In the genomic region with DNA sequence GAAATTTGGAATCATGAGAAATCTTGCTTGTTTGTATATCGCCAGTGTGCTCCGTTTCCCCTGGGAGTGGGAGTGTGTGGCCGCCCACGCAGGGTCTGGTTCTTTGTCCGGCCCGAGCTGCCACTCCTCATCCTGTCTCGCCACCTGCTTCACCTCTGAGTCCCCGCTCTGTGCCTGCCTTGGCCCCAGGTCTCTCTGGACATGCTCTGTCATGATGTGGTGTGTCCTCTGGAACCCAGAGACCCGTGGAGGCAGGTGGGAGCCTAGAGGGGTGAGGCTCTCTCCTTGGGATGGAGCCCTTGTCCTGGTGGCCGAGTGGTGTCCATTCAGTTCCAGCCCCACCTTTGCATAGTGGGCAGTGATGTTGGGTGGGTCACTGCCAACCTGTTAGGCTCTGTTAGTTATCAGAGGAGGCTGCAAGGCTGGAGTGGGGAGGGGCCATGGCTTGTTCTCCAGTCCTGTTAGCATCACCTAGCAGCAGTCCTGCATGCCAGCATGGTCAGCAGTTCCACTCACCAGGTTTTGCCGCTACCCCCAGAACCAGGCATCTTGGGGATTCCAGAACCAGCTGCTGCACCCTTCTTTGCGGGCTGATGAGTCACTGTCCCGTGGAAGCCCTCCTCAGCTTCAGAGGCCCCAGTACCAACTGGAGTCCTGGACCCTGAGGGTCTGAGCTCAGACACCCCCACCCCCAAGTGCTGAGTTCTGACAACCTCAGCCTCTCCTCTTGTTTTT, we compare ENCODE assay signal across 15 cellular contexts.
DNase-seq lines count a peak whose midpoint lies in the region; ATAC-seq and TF ChIP-seq lines count a peak whose summit lies in the region.
"Had no signal": no experiment of that assay in that cellular context is flagged by ENCODE, and none has a peak within 500 bp of the region (broad histone marks: within the 10 kb centered on the region; RNA-seq: fewer than 3 reads in every experiment).

No MANE protein-coding gene starts in this region.

- H2BK120ac ChIP-seq in neuronal stem cell (ENCODE audit: low read depth, low read length): no peak overlapping the region

- no peak overlapping the region for H4K8ac ChIP-seq in neuronal stem cell (ENCODE audit: low read depth, low read length)

- H2BK12ac ChIP-seq in neuronal stem cell (ENCODE audit: low read length): no peak overlapping the region

- H3K9ac ChIP-seq in neuronal stem cell (ENCODE audit: low read depth, low read length, poor library complexity): peak overlapping the region; percentile 53
- H3K9ac ChIP-seq: GM23248 had no signal

- peaks cover 2% of the 10 kb centered on the region for H3K79me1 ChIP-seq in neuronal stem cell (ENCODE audit: low read depth, low read length)

- peak; percentile 3 for DNase-seq in RPMI7951 (ENCODE audit: low read depth)
- DNase-seq in neuronal stem cell (ENCODE audit: low spot score): no peak
- DNase-seq in psoas muscle: no peak
- DNase-seq in type B pancreatic cell (ENCODE audit: extremely low spot score, unreplicated experiment): no peak
- DNase-seq in LoVo (ENCODE audit: low spot score): no peak
- DNase-seq: Calu3; CD8-positive, alpha-beta T cell; DMS79 treated with DMSO at 0.1 percent for 48 hours; GM23248; IMR-90 had no signal

- intact Hi-C loops in psoas muscle (cut with DNase I): no loop called here

- peak overlapping the region; percentile 61 for H2BK5ac ChIP-seq in neuronal stem cell (ENCODE audit: low read length)

- peak overlapping the region; percentile 32 for H4K91ac ChIP-seq in neuronal stem cell (ENCODE audit: low read depth, low read length, poor library complexity)

- H3K4me1 ChIP-seq in HEK293 (ENCODE audit: control insufficient read depth, insufficient read depth, low read length) (no peaks in the 10 kb centered on the region), neuronal stem cell (ENCODE audit: control insufficient read depth in 2 of 2, insufficient read depth in 1 of 2, low read depth in 1 of 2, low read length in 2 of 2) (no peaks in the 10 kb centered on the region), psoas muscle (peaks cover 5% of the 10 kb centered on the region)
- H3K4me1 ChIP-seq: HAP-1 had no signal

- H3K27me3 ChIP-seq in neuronal stem cell (ENCODE audit: control insufficient read depth in 3 of 3, insufficient read depth in 3 of 3, low read depth in 1 of 3, low read length in 3 of 3) (no peaks in the 10 kb centered on the region), psoas muscle (ENCODE audit: insufficient read depth in 3 of 3, low read length in 2 of 3) (no peaks in the 10 kb centered on the region)
- H3K27me3 ChIP-seq: BLaER1 treated with 17β-estradiol and CSF1 and Interleukin-3, amounts not matched to agents 10 nM and 100 nM had no signal

- H2AFZ ChIP-seq in neuronal stem cell (ENCODE audit: low read length): no peak overlapping the region
- H2AFZ ChIP-seq: GM23248 had no signal

- no peak overlapping the region for H3K23ac ChIP-seq in neuronal stem cell (ENCODE audit: low read depth, low read length, poor library complexity)

- no peak overlapping the region for H3K4me3 ChIP-seq in HEK293 (ENCODE audit: low read depth, low read length)
- no peak overlapping the region for H3K4me3 ChIP-seq in neuronal stem cell (ENCODE audit: low read length in 2 of 2)
- no peak overlapping the region for H3K4me3 ChIP-seq in psoas muscle
- H3K4me3 ChIP-seq: BLaER1 treated with 17β-estradiol and CSF1 and Interleukin-3, amounts not matched to agents 10 nM and 100 nM; GM12878; GM23248; HAP-1 had no signal

- POLR2A ChIA-PET in HEK293 (lab: Yijun Ruan, JAX): no interaction called here

- H3K18ac ChIP-seq in neuronal stem cell (ENCODE audit: low read length): no peak overlapping the region

- H3K27ac ChIP-seq in HEK293 (ENCODE audit: extremely low read depth, low read depth, low read length): no peak overlapping the region
- no peak overlapping the region for H3K27ac ChIP-seq in neuronal stem cell (replicated peaks; ENCODE audit: low read length)
- H3K27ac ChIP-seq in psoas muscle: no peak overlapping the region
- H3K27ac ChIP-seq: GM23248 had no signal

- no peak overlapping the region for H3K14ac ChIP-seq in neuronal stem cell (ENCODE audit: low read length)

- CTCF ChIA-PET in HEK293 (lab: Yijun Ruan, JAX): no interaction called here

- no peak overlapping the region for H3K27ac Mint-ChIP-seq in type B pancreatic cell
- H3K27ac Mint-ChIP-seq: B cell; CD8-positive, alpha-beta T cell had no signal

- no peak overlapping the region for H2AK5ac ChIP-seq in neuronal stem cell (ENCODE audit: low read depth, low read length)

- H3K36me3 Mint-ChIP-seq in type B pancreatic cell: peaks cover 18% of the 10 kb centered on the region

- ATAC-seq in psoas muscle: no peak
- ATAC-seq: CD8-positive, alpha-beta T cell; GM12878 had no signal

- TF ChIP-seq CTCF in HEK293 (tag by site-specific recombination; IDR thresholded peaks at IDR 0.05): no peak
- no peak for TF ChIP-seq CTCF in psoas muscle (IDR thresholded peaks at IDR 0.05)
- no peak for TF ChIP-seq CTCF in type B pancreatic cell (conservative IDR thresholded peaks at IDR 0.05)

- H2BK15ac ChIP-seq in neuronal stem cell (ENCODE audit: low read length): no peak overlapping the region

- no peak overlapping the region for H3K4me2 ChIP-seq in neuronal stem cell (ENCODE audit: insufficient read depth, low read length, poor library complexity, severe bottlenecking)

- no peaks in the 10 kb centered on the region for H3K27me3 Mint-ChIP-seq in type B pancreatic cell
- H3K27me3 Mint-ChIP-seq: B cell had no signal

- H3K4me1 Mint-ChIP-seq in type B pancreatic cell (ENCODE audit: unreplicated experiment): no peaks in the 10 kb centered on the region
- H3K4me1 Mint-ChIP-seq: B cell had no signal

- H3K36me3 ChIP-seq in HEK293 (ENCODE audit: control insufficient read depth in 2 of 2, insufficient read depth in 1 of 2, low read length in 2 of 2): peaks cover 8 to 93% of the 10 kb centered on the region in 2 experiments
- peaks cover 64 to 100% of the 10 kb centered on the region in 2 donors for H3K36me3 ChIP-seq in neuronal stem cell (replicated peaks in 1 of 2; ENCODE audit: control insufficient read depth in 2 of 2, insufficient read depth in 2 of 2, low read length in 2 of 2)
- H3K36me3 ChIP-seq in psoas muscle (ENCODE audit: insufficient read depth in 1 of 2, low read depth in 1 of 2): peaks cover 5 to 95% of the 10 kb centered on the region in 2 donors

- no peaks in the 10 kb centered on the region for H3K9me3 Mint-ChIP-seq in type B pancreatic cell
- H3K9me3 Mint-ChIP-seq: CD8-positive, alpha-beta T cell had no signal

- WGBS in neuronal stem cell (ENCODE audit: extremely low coverage in 2 of 2, insufficient read length in 2 of 2, insufficient replicate concordance in 1 of 2), 2 donors: no CpG with 5 or more reads among the region's 13 CpGs
- WGBS in psoas muscle, 3 donors: 90% methylated on average over 13 of the region's 13 CpGs

- no peaks in the 10 kb centered on the region for H3K9me3 ChIP-seq in HEK293 (ENCODE audit: control insufficient read depth, insufficient read depth, low read depth, low read length)
- H3K9me3 ChIP-seq in neuronal stem cell (replicated peaks in 1 of 2; ENCODE audit: control insufficient read depth in 2 of 2, insufficient read depth in 1 of 2, low read depth in 1 of 2, low read length in 2 of 2): no peaks in the 10 kb centered on the region
- H3K9me3 ChIP-seq in psoas muscle: no peaks in the 10 kb centered on the region
- H3K9me3 ChIP-seq: BLaER1 treated with 17β-estradiol and CSF1 and Interleukin-3, amounts not matched to agents 10 nM and 100 nM; HAP-1 had no signal

- no peak overlapping the region for H3K4me3 Mint-ChIP-seq in type B pancreatic cell
- H3K4me3 Mint-ChIP-seq: B cell; CD8-positive, alpha-beta T cell had no signal

- no peak overlapping the region for H3K4ac ChIP-seq in neuronal stem cell (ENCODE audit: low read length)

TF ChIP-seq in HEK293, 187 proteins besides CTCF, POLR2A, EP300 and RAD21:
- 0 out of 2 replicates have a peak, but pooled peaks have one; percentile 19 for TF ChIP-seq EGR2 (tag by site-specific recombination; IDR thresholded peaks at IDR 0.05; ENCODE audit: low read depth)
- TF ChIP-seq ZBTB7A (tag by site-specific recombination; IDR thresholded peaks at IDR 0.05; ENCODE audit: low read depth): no peak
TF ChIP-seq in HEK293: peak in this region for 1.
